ENCODE assay signal across 1 cellular context in genomic region chr1:32013386-32014198, GRCh38.
A peak's percentile ranks its signal among the peaks of the same experiment; 100 is the strongest.
TF ChIP-seq lines count a peak whose summit lies in the region.

Gene KHDRBS1, plus strand, starts transcription at chr1:32013868. Its CDS starts 128 bp downstream, at chr1:32013996.

TF ChIP-seq in WTC11, 78 proteins besides CTCF, POLR2A, EP300 and RAD21 (continued from another document and continues in another):
- TF ChIP-seq E2F5 (CRISPR knock-in tag; IDR thresholded peaks at IDR 0.05) (no peak), PRRX2 (CRISPR knock-in tag; IDR thresholded peaks at IDR 0.05) (no peak), FOXP4 (CRISPR knock-in tag; IDR thresholded peaks at IDR 0.05) (peak; percentile 68), IRF1 (CRISPR knock-in tag; IDR thresholded peaks at IDR 0.05) (no peak), FOXP1 (CRISPR knock-in tag; IDR thresholded peaks at IDR 0.05; ENCODE audit: borderline replicate concordance) (peak; percentile 42; the same call in 1 of the 2 replicates), CDX4 (CRISPR knock-in tag; IDR thresholded peaks at IDR 0.05; ENCODE audit: borderline replicate concordance) (no peak), MAX (CRISPR knock-in tag; IDR thresholded peaks at IDR 0.05) (peak; percentile 94), CBFB (CRISPR knock-in tag; IDR thresholded peaks at IDR 0.05; ENCODE audit: low read depth) (no peak), TEAD1 (CRISPR knock-in tag; IDR thresholded peaks at IDR 0.05) (peak; percentile 69), MYBL2 (CRISPR knock-in tag; IDR thresholded peaks at IDR 0.05) (peak; percentile 96), ZNF317 (CRISPR knock-in tag; IDR thresholded peaks at IDR 0.05; ENCODE audit: borderline replicate concordance, low read depth) (no peak), PREB (CRISPR knock-in tag; IDR thresholded peaks at IDR 0.05; ENCODE audit: borderline replicate concordance) (no peak), AR (CRISPR knock-in tag; IDR thresholded peaks at IDR 0.05) (no peak), ESRRA (CRISPR knock-in tag; IDR thresholded peaks at IDR 0.05; ENCODE audit: borderline replicate concordance) (no peak), CREB1 (CRISPR knock-in tag; IDR thresholded peaks at IDR 0.05) (0 out of 2 replicates have a peak, but pooled peaks have one; percentile 42), CREM (CRISPR knock-in tag; IDR thresholded peaks at IDR 0.05) (no peak), ZNF416 (CRISPR knock-in tag; IDR thresholded peaks at IDR 0.05) (no peak), JUN (CRISPR knock-in tag; IDR thresholded peaks at IDR 0.05) (no peak), USF1 (CRISPR knock-in tag; IDR thresholded peaks at IDR 0.05) (peak; percentile 96), TCF7 (CRISPR knock-in tag; IDR thresholded peaks at IDR 0.05; ENCODE audit: low read depth) (no peak), NR1H2 (CRISPR knock-in tag; IDR thresholded peaks at IDR 0.05) (no peak), ARID4B (CRISPR knock-in tag; IDR thresholded peaks at IDR 0.05; ENCODE audit: borderline replicate concordance) (0 out of 2 replicates have a peak, but pooled peaks have one; percentile 46), ATF2 (CRISPR knock-in tag; IDR thresholded peaks at IDR 0.05; ENCODE audit: borderline replicate concordance, low read depth) (no peak), ZNF423 (CRISPR knock-in tag; IDR thresholded peaks at IDR 0.05) (no peak), FOXJ3 (CRISPR knock-in tag; IDR thresholded peaks at IDR 0.05; ENCODE audit: borderline replicate concordance) (no peak), MXD4 (CRISPR knock-in tag; IDR thresholded peaks at IDR 0.05; ENCODE audit: borderline replicate concordance) (no peak), MLX (CRISPR knock-in tag; IDR thresholded peaks at IDR 0.05) (no peak), TP53 (CRISPR knock-in tag; IDR thresholded peaks at IDR 0.05) (no peak), ZNF512 (CRISPR knock-in tag; IDR thresholded peaks at IDR 0.05; ENCODE audit: borderline replicate concordance) (no peak), SP1 (CRISPR knock-in tag; conservative IDR thresholded peaks at IDR 0.05) (peak; percentile 85), ETV6 (CRISPR knock-in tag; IDR thresholded peaks at IDR 0.05) (peak; percentile 45), SMAD4 (CRISPR knock-in tag; IDR thresholded peaks at IDR 0.05) (no peak), ATF6 (CRISPR knock-in tag; IDR thresholded peaks at IDR 0.05) (no peak), USF2 (CRISPR knock-in tag; IDR thresholded peaks at IDR 0.05) (peak; percentile 95), ZMAT4 (CRISPR knock-in tag; IDR thresholded peaks at IDR 0.05) (no peak)
